Comparison of ENCODE assay signal across 1 cellular context in genomic region chr18:42773870-42774269, GRCh38.
TF ChIP-seq lines count a peak whose summit lies in the region.

No MANE protein-coding gene starts in this region.

TF ChIP-seq in GM23338, 12 proteins besides CTCF, POLR2A, EP300 and RAD21 (continued from another document):
- TF ChIP-seq POLR2AphosphoS5 (IDR thresholded peaks at IDR 0.05; ENCODE audit: low read depth) (no peak), JUNB (IDR thresholded peaks at IDR 0.05; ENCODE audit: unreplicated experiment) (no peak), ZNF462 (CRISPR knock-in tag; IDR thresholded peaks at IDR 0.05) (no peak)
